Comparison of ENCODE assay signal across 6 cellular contexts in genomic region chr19:8307400-8307964, GRCh38. TPM values are rescaled to one million over a fixed set of nuclear protein-coding genes. Genes with fewer than 3 reads are reported as not detected.
DNase-seq lines count a peak whose midpoint lies in the region; ATAC-seq and TF ChIP-seq lines count a peak whose summit lies in the region.

No MANE protein-coding gene starts in this region.

- H4K20me1 ChIP-seq in KMS-11 (ENCODE audit: insufficient read depth): no peaks in the 10 kb centered on the region

- peaks cover 40% of the 10 kb centered on the region for H3K79me2 ChIP-seq in KMS-11 (ENCODE audit: insufficient read depth, low read depth)

- H3K27me3 ChIP-seq in KMS-11 (ENCODE audit: insufficient read depth, low read depth) (no peaks in the 10 kb centered on the region), body of pancreas (no peaks in the 10 kb centered on the region)

- H3K36me3 Mint-ChIP-seq in natural killer cell: no peaks in the 10 kb centered on the region

- no peaks in the 10 kb centered on the region for H3K27me3 Mint-ChIP-seq in natural killer cell (ENCODE audit: low read depth in 2 of 2)

- peak overlapping the region; percentile 74; the same call in 1 of the 2 replicates for H2AFZ ChIP-seq in KMS-11 (ENCODE audit: low read depth)

- intact Hi-C loops in body of pancreas (cut with DNase I): no loop called here
- intact Hi-C loops in natural killer cell (cut with micrococcal nuclease): loop anchor here (5.0 kb wide), 1 partner anchor 1110 kb away; no protein-coding TSS in a partner anchor

- no peaks in the 10 kb centered on the region for H3K36me3 ChIP-seq in KMS-11 (ENCODE audit: insufficient read depth)
- H3K36me3 ChIP-seq in body of pancreas (replicated peaks in 1 of 2; ENCODE audit: insufficient read depth in 1 of 2, low read depth in 2 of 2): no peaks in the 10 kb centered on the region

- no peak for TF ChIP-seq POLR2A in body of pancreas (IDR thresholded peaks at IDR 0.05)

- DNase-seq in body of pancreas (peak in 3 of 4 donors; percentile 2 to 20 (median 16)), natural killer cell (no peak), germinal center (ENCODE audit: low spot score) (no peak), DMS153 (lab: John Stamatoyannopoulos, UW) (no peak)

- H3K27ac ChIP-seq in KMS-11: peak overlapping the region; percentile 58
- peak overlapping the region in 3 of 4 donors; percentile 33 to 70 (median 69) for H3K27ac ChIP-seq in body of pancreas

- H3K4me1 ChIP-seq in KMS-11 (ENCODE audit: low read depth, poor library complexity, severe bottlenecking): peaks cover 15% of the 10 kb centered on the region
- H3K4me1 ChIP-seq in body of pancreas: peaks cover 22% of the 10 kb centered on the region

- H3K9ac ChIP-seq in KMS-11: peak overlapping the region; percentile 89

- H3K9me3 ChIP-seq in body of pancreas: no peaks in the 10 kb centered on the region

- no peak for TF ChIP-seq CTCF in KMS-11 (conservative IDR thresholded peaks at IDR 0.05; ENCODE audit: low read depth, low read length)
- no peak for TF ChIP-seq CTCF in body of pancreas (IDR thresholded peaks at IDR 0.05)
- TF ChIP-seq CTCF in natural killer cell (IDR thresholded peaks at IDR 0.05): no peak

- peaks cover 32 to 41% of the 10 kb centered on the region in 2 donors for H3K4me1 Mint-ChIP-seq in natural killer cell

- H3K27ac Mint-ChIP-seq in natural killer cell: peak overlapping the region; percentile 74 to 85

- ATAC-seq in body of pancreas (peak; percentile 6), natural killer cell (no peak), GM21576 (IDR thresholded peaks at IDR 0.05; ENCODE audit: unreplicated experiment) (no peak)

- peak overlapping the region; percentile 86 for H3K4me3 Mint-ChIP-seq in natural killer cell

- peak overlapping the region; percentile 74 for H3K4me2 ChIP-seq in KMS-11

- no peaks in the 10 kb centered on the region for H3K9me3 Mint-ChIP-seq in natural killer cell

- H3K4me3 ChIP-seq in KMS-11 (IDR thresholded peaks at IDR 0.05; ENCODE audit: insufficient read depth, low read depth, low read length) (no peak overlapping the region), body of pancreas (peak overlapping the region in 1 of 2 donors; percentile 32)

- 8 to 18% methylated on average over 17 to 24 of the region's 24 CpGs for WGBS in body of pancreas, 2 donors

RNA-seq across cellular contexts. Expression of gene CD320, which starts 0.7 kb away (rescaled TPM):
- total RNA-seq in body of pancreas: 10 to 100 TPM; 34.0 to 41.2 TPM
- total RNA-seq in natural killer cell: 10 to 100 TPM; 17.0 to 47.1 (median 38.7) TPM

RNA-seq across cellular contexts. Expression of gene NDUFA7, which starts 13.7 kb away (rescaled TPM):
- total RNA-seq in body of pancreas (1 to 10 TPM; 4.3 to 6.7 TPM), natural killer cell (10 to 100 TPM; 19.3 to 28.5 (median 28.4) TPM)

RNA-seq across cellular contexts. Expression of gene RPS28, which starts 13.8 kb away (rescaled TPM):
- total RNA-seq in body of pancreas: 100 to 1,000 TPM; 322 to 334 TPM
- 1,000 to 10,000 TPM; 1,133 to 1,486 (median 1,403) TPM for total RNA-seq in natural killer cell

RNA-seq across cellular contexts. Expression of gene KANK3, which starts 35.6 kb away (rescaled TPM):
- total RNA-seq in body of pancreas: 10 to 100 TPM in 1 of 2 donors, 1 to 10 TPM in 1; 9.1 to 25.7 TPM
- 10 to 100 TPM in 1 of 3 donors, 1 to 10 TPM in 2; 5.7 to 16.9 (median 8.4) TPM for total RNA-seq in natural killer cell

RNA-seq across cellular contexts. Expression of gene ANGPTL4, which starts 56.5 kb away (rescaled TPM):
- total RNA-seq in body of pancreas (100 to 1,000 TPM in 1 of 2 donors, 10 to 100 TPM in 1; 68.7 to 110 TPM), natural killer cell (not detected)

Comparison
In these comparisons a context has a peak if more than half of its experiments do, and no peak if none do; other contexts are left out.
1. DNase-seq: peak in body of pancreas (3 of 4); none in natural killer cell (single experiment), germinal center (single experiment) and DMS153 (single experiment).